17 cellular contexts compared by ENCODE assay signal in genomic region chr22:38103641-38104040, GRCh38. TPM values are rescaled to one million over a fixed set of nuclear protein-coding genes. Genes with fewer than 3 reads are reported as not detected.
"Had no signal": no experiment of that assay in that cellular context is flagged by ENCODE, and none has a peak within 500 bp of the region (broad histone marks: within the 10 kb centered on the region; RNA-seq: fewer than 3 reads in every experiment).

No MANE protein-coding gene starts in this region.

- H3K4me2 ChIP-seq: KMS-11, SK-N-SH had no signal

- H3K9me3 ChIP-seq: SK-N-SH had no signal

- ATAC-seq: HepG2 had no signal

- DNase-seq: NCI-H1092 treated with DMSO at 0.1 percent for 48 hours, NCI-H1436 treated with DMSO at 0.1 percent for 48 hours, NCI-H187 treated with DMSO at 0.1 percent for 48 hours, NCI-H2029 treated with DMSO at 0.1 percent for 48 hours, NCI-H2227 treated with DMSO at 0.1 percent for 48 hours, NCI-H524, NCI-H774, SHP77, SK-N-SH had no signal

- H3K27ac ChIP-seq: KMS-11 had no signal

- H3K9ac ChIP-seq: KMS-11, SK-N-SH had no signal

- FAIRE-seq: HepG2, RCC 7860 had no signal

RNA-seq across cellular contexts. Expression of gene BAIAP2L2, which starts 6.8 kb away (rescaled TPM):
- total RNA-seq: HT1080, M059J, NCI-H460 had no signal

RNA-seq across cellular contexts. Expression of gene SLC16A8, which starts 19.7 kb away (rescaled TPM):
- total RNA-seq: HepG2, HT1080, IMR-90, M059J, NCI-H460, SK-MEL-5 had no signal
- polyA plus RNA-seq: HepG2, IMR-90, SK-N-SH had no signal
